ENCODE assay signal across 28 cellular contexts in genomic region chr12:77469614-77470333, GRCh38.
"Had no signal": no experiment of that assay in that cellular context is flagged by ENCODE, and none has a peak within 500 bp of the region (broad histone marks: within the 10 kb centered on the region; RNA-seq: fewer than 3 reads in every experiment).

No MANE protein-coding gene starts in this region.

- H3K27ac ChIP-seq: coronary artery, esophagus muscularis mucosa, foreskin keratinocyte, gastroesophageal sphincter, heart left ventricle, left lung, neural progenitor cell, psoas muscle, skin epidermis, spleen, testis, tibial artery had no signal

- H3K4me1 Mint-ChIP-seq: naive thymus-derived CD4-positive, alpha-beta T cell; nephron; stimulated activated memory B cell treated with anti-CD40 and anti-IgM and Interleukin-4, amounts not matched to agents 10 μg/mL and 1 μg/mL and 100 μg/mL, for 72 hours had no signal

- H3K27ac Mint-ChIP-seq: naive thymus-derived CD4-positive, alpha-beta T cell; nephron; neural progenitor cell; stimulated activated memory B cell treated with anti-CD40 and anti-IgM and Interleukin-4, amounts not matched to agents 10 μg/mL and 1 μg/mL and 100 μg/mL, for 72 hours; type B pancreatic cell had no signal

- H3K9me3 ChIP-seq: esophagus muscularis mucosa, gastroesophageal sphincter, heart left ventricle, left lung, psoas muscle, testis, tibial artery had no signal

- H3K9me3 Mint-ChIP-seq: neural progenitor cell; stimulated activated memory B cell treated with anti-CD40 and anti-IgM and Interleukin-4, amounts not matched to agents 10 μg/mL and 1 μg/mL and 100 μg/mL, for 72 hours; type B pancreatic cell had no signal

- H3K36me3 ChIP-seq: esophagus muscularis mucosa, gastroesophageal sphincter, heart left ventricle, left lung, neural progenitor cell, spleen, tibial artery had no signal

- DNase-seq: dermis blood vessel endothelial cell; effector memory CD4-positive, alpha-beta T cell; foreskin keratinocyte; heart left ventricle; hippocampal formation; left cardiac atrium; left lung; mesenchymal stem cell; midbrain; naive thymus-derived CD4-positive, alpha-beta T cell; nucleus accumbens; posterior cingulate gyrus; psoas muscle; right cardiac atrium; spleen; stimulated activated CD4-positive, alpha-beta T cell treated with anti-CD3 and anti-CD28 coated beads, Interleukin-4, amount 100 ng/mL, for 4 hours; stimulated activated naive CD8-positive, alpha-beta T cell treated with anti-CD3 and anti-CD28 coated beads, Interleukin-15, Interleukin-2, amounts not matched to agents 100 U/mL and 50 U/mL, for 24 hours; substantia nigra; testis; tibial artery had no signal

- H3K27me3 ChIP-seq: esophagus muscularis mucosa, foreskin keratinocyte, gastroesophageal sphincter, heart left ventricle, left lung, neural progenitor cell, spleen, testis, tibial artery had no signal

- H3K4me2 ChIP-seq: neural progenitor cell had no signal

- ATAC-seq: foreskin keratinocyte; gastroesophageal sphincter; heart left ventricle; left lung; naive thymus-derived CD4-positive, alpha-beta T cell; psoas muscle; right cardiac atrium; stimulated activated memory B cell treated with anti-CD40 and anti-IgM and Interleukin-4, amounts not matched to agents 10 μg/mL and 1 μg/mL and 100 μg/mL, for 72 hours; stimulated activated naive CD8-positive, alpha-beta T cell treated with anti-CD3 and anti-CD28 coated beads, Interleukin-15, Interleukin-2, amounts not matched to agents 100 U/mL and 50 U/mL, for 24 hours had no signal

- H3K4me3 Mint-ChIP-seq: naive thymus-derived CD4-positive, alpha-beta T cell; nephron; neural progenitor cell; stimulated activated memory B cell treated with anti-CD40 and anti-IgM and Interleukin-4, amounts not matched to agents 10 μg/mL and 1 μg/mL and 100 μg/mL, for 72 hours; type B pancreatic cell had no signal

- H2AFZ ChIP-seq: neural progenitor cell had no signal

- H3K4me3 ChIP-seq: coronary artery, esophagus muscularis mucosa, gastroesophageal sphincter, heart left ventricle, left lung, neural progenitor cell, psoas muscle, skin epidermis, spleen, testis, tibial artery had no signal

- H3K27me3 Mint-ChIP-seq: naive thymus-derived CD4-positive, alpha-beta T cell; stimulated activated memory B cell treated with anti-CD40 and anti-IgM and Interleukin-4, amounts not matched to agents 10 μg/mL and 1 μg/mL and 100 μg/mL, for 72 hours; type B pancreatic cell had no signal

- H3K36me3 Mint-ChIP-seq: naive thymus-derived CD4-positive, alpha-beta T cell; neural progenitor cell; stimulated activated memory B cell treated with anti-CD40 and anti-IgM and Interleukin-4, amounts not matched to agents 10 μg/mL and 1 μg/mL and 100 μg/mL, for 72 hours; type B pancreatic cell had no signal

- H3K4me1 ChIP-seq: esophagus muscularis mucosa, foreskin keratinocyte, gastroesophageal sphincter, heart left ventricle, left lung, neural progenitor cell, psoas muscle, spleen, testis, tibial artery had no signal
